In genomic region chr1:205226868-205227583, GRCh38 we compare ENCODE assay signal across 1 cellular context.
TF ChIP-seq lines count a peak whose summit lies in the region.

No MANE protein-coding gene starts in this region.

TF ChIP-seq in HepG2, 621 proteins besides CTCF, POLR2A, EP300 and RAD21 (continued from another document):
- no peak for TF ChIP-seq TRAFD1 (CRISPR knock-in tag; IDR thresholded peaks at IDR 0.05; ENCODE audit: borderline replicate concordance)
- no peak for TF ChIP-seq ZNF484 (CRISPR knock-in tag; IDR thresholded peaks at IDR 0.05; ENCODE audit: borderline replicate concordance, low read depth)
- no peak for TF ChIP-seq SMARCE1 (IDR thresholded peaks at IDR 0.05; ENCODE audit: borderline replicate concordance)
